Comparison of ENCODE assay signal across 1 cellular context in genomic region chr1:202056644-202057334, GRCh38.
TF ChIP-seq lines count a peak whose summit lies in the region.

No MANE protein-coding gene starts in this region.

TF ChIP-seq in GM23338, 12 proteins besides CTCF, POLR2A, EP300 and RAD21 (continued from another document):
- TF ChIP-seq ZNF462 (CRISPR knock-in tag; IDR thresholded peaks at IDR 0.05) (no peak), JUNB (IDR thresholded peaks at IDR 0.05; ENCODE audit: unreplicated experiment) (no peak), EZH2phosphoT487 (IDR thresholded peaks at IDR 0.05; ENCODE audit: unreplicated experiment) (no peak), POLR2AphosphoS5 (IDR thresholded peaks at IDR 0.05; ENCODE audit: low read depth) (no peak), EZH2 (IDR thresholded peaks at IDR 0.05; ENCODE audit: low read depth, unreplicated experiment) (no peak), STAT1 (IDR thresholded peaks at IDR 0.05; ENCODE audit: unreplicated experiment) (no peak), ETS1 (IDR thresholded peaks at IDR 0.05) (no peak), REST (IDR thresholded peaks at IDR 0.05; ENCODE audit: unreplicated experiment) (no peak), ZNF114 (CRISPR knock-in tag; IDR thresholded peaks at IDR 0.05) (no peak), CREB1 (CRISPR knock-in tag; IDR thresholded peaks at IDR 0.05; ENCODE audit: low read depth) (no peak)
